Comparison of ENCODE assay signal across 8 cellular contexts in the genomic region with DNA sequence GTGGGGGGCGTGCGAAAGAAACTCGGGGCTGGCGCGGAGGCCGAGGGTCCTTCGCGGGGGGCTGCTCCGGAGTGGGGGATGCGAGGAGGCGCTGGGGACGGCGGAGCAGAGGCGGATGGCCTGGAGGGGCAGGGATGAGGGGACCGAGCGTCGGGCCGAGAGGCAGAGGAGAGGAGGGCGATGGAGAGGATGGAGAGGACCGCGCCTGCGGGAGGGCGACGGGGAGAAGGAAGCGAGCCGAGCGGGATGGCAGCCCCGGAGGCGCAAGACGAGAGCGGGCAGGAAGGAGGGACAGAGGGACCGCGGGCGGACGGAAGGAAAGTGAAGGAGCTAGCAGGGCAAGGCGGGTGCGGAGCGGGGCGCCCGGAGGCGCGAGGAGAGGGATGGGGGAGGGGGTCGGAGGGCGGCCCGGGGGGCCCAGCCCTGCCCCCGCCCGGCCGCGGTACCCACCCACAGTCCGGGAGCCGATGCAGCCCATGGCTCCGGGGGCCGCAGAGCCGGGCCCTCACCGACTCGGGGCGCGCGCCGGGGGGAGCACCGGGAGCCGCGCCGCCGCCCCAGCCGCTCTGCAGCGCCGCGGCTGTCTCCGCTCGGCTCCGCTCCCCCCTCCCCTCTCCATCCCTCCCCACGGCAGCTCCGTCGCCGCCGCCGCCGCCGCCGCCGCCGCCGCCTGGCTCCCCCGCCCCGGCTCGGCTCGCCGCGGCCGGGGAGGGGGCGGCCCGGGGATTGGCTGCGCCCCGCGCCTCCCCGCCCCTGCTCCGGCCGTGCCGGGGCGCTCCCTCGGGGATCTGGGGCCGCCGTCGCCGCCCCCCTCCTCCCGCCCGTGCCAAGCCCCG. TPM values are rescaled to one million over a fixed set of nuclear protein-coding genes. Genes with fewer than 3 reads are reported as not detected.
A peak's percentile ranks its signal among the peaks of the same experiment; 100 is the strongest.
DNase-seq lines count a peak whose midpoint lies in the region; ATAC-seq, FAIRE-seq and TF ChIP-seq lines count a peak whose summit lies in the region.

FAM131B (minus strand) TSS at position 588 of the 836 bp plus-strand sequence; CDS start at position 478, 110 bp downstream.

- H3K9ac ChIP-seq in HepG2 (ENCODE audit: insufficient read depth, low read depth, low read length) = no peak within 1 kb of the TSS

- H3K27me3 ChIP-seq in HepG2 (ENCODE audit: control insufficient read depth in 1 of 2, insufficient read depth in 2 of 2, low read length in 2 of 2) = peaks cover 7 to 73% of the 10 kb centered on the region in 2 experiments
- H3K27me3 ChIP-seq in stomach = peaks cover 12 to 71% (median 35%) of the 10 kb centered on the region in 3 donors

- no peaks in the 10 kb centered on the region for H3K79me2 ChIP-seq in HepG2 (ENCODE audit: insufficient read depth, low read length)

- H3K4me2 ChIP-seq in A549 = peak within 1 kb of the TSS; percentile 94
- peak within 1 kb of the TSS; percentile 42 for H3K4me2 ChIP-seq in HepG2 (ENCODE audit: low read depth, low read length)

- DNase-seq in A549 (ENCODE audit: low read depth in 1 of 2, low spot score in 1 of 2) (no peak), RWPE1 (ENCODE audit: low spot score) (peak; percentile 28), cardiac fibroblast (ENCODE audit: low read depth in 2 of 2) (no peak), HepG2 (ENCODE audit: low spot score) (no peak), stomach (no peak), DMS114 treated with DMSO at 0.1 percent for 48 hours (lab: John Stamatoyannopoulos, UW; ENCODE audit: unreplicated experiment) (no peak)

- H2AFZ ChIP-seq in HepG2 (ENCODE audit: low read length) = no peak within 1 kb of the TSS

- BruUV-seq in HepG2 (replicated peaks; lab: Mats Ljungman, UMichigan) = no TSS peak

- 3% methylated on average over 25 of the region's 109 CpGs for WGBS in A549 (ENCODE audit: missing lambda C conversion rate)
- WGBS in HepG2 (ENCODE audit: low lambda C conversion rate) = 25% methylated on average over 43 of the region's 109 CpGs
- WGBS in stomach, 5 donors = 0 to 2% (median 1%) methylated on average over 47 to 107 of the region's 109 CpGs

- H3K4me3 ChIP-seq in A549 (peak within 1 kb of the TSS; percentile 54), cardiac fibroblast (replicated peaks in 1 of 2; ENCODE audit: low read depth in 2 of 2, low read length in 2 of 2) (peak within 1 kb of the TSS; percentile 52 to 54), HepG2 (replicated peaks in 1 of 3; ENCODE audit: insufficient read depth in 1 of 3, low read depth in 2 of 3, low read length in 3 of 3) (peak within 1 kb of the TSS in 1 of 3 experiments; percentile 43; a peak in 1 of 6 replicates), stomach (peak within 1 kb of the TSS; percentile 58 to 82 (median 70))

- TF ChIP-seq EP300 in A549 (IDR thresholded peaks at IDR 0.05) (no peak), HepG2 (IDR thresholded peaks at IDR 0.05; ENCODE audit: low read depth in 2 of 2, low read length in 2 of 2) (no peak), HepG2 (CRISPR knock-in tag; IDR thresholded peaks at IDR 0.05; ENCODE audit: borderline replicate concordance) (no peak), stomach (IDR thresholded peaks at IDR 0.05) (no peak)

- TF ChIP-seq POLR2A in A549 (IDR thresholded peaks at IDR 0.05; ENCODE audit: low read length) = no peak
- TF ChIP-seq POLR2A in HepG2 (IDR thresholded peaks at IDR 0.05; ENCODE audit: insufficient read depth in 1 of 2, low read depth in 2 of 2, low read length in 2 of 2) = no peak
- TF ChIP-seq POLR2A in stomach (IDR thresholded peaks at IDR 0.05) = no peak

- CTCF ChIA-PET in A549 (lab: Yijun Ruan, JAX) (interaction anchor here (1.0 kb wide), 1 partner anchor 18 kb away, joined by 4 read pairs; no protein-coding TSS in a partner anchor), RWPE1 (lab: Yijun Ruan, JAX) (no interaction called here), HepG2 (lab: Yijun Ruan, JAX; ENCODE audit: low intra/inter-chr PET ratio, low total read pairs) (no interaction called here)

- ATAC-seq in A549 (peak; percentile 57 to 68), GM18909 (IDR thresholded peaks at IDR 0.05; ENCODE audit: poor library complexity, unreplicated experiment) (peak; percentile 42), HepG2 (peak; percentile 19; the same call in 2 of the 3 replicates), GM21447 (IDR thresholded peaks at IDR 0.05; ENCODE audit: unreplicated experiment) (no peak)

- H3K9me3 ChIP-seq in A549 = no peaks in the 10 kb centered on the region
- no peaks in the 10 kb centered on the region for H3K9me3 ChIP-seq in HepG2 (ENCODE audit: low read length)
- H3K9me3 ChIP-seq in stomach = no peaks in the 10 kb centered on the region

- no peaks in the 10 kb centered on the region for H4K20me1 ChIP-seq in HepG2 (ENCODE audit: insufficient read depth, low read length)

- H3K27ac ChIP-seq in A549 (peak within 1 kb of the TSS; percentile 18 to 85; a peak in 5 of 6 replicates), RWPE1 (no peak within 1 kb of the TSS), HepG2 (ENCODE audit: extremely low read length, insufficient read depth, low read length) (no peak within 1 kb of the TSS), stomach (peak within 1 kb of the TSS in 1 of 5 donors; percentile 24)

- no peaks in the 10 kb centered on the region for H3K36me3 ChIP-seq in HepG2 (replicated peaks in 1 of 2; ENCODE audit: control insufficient read depth in 1 of 2, insufficient read depth in 2 of 2, low read length in 2 of 2)
- no peaks in the 10 kb centered on the region for H3K36me3 ChIP-seq in stomach

- POLR2A ChIA-PET in A549 (lab: Yijun Ruan, JAX) (no interaction called here), RWPE1 (lab: Yijun Ruan, JAX; ENCODE audit: low non-redundant PET) (no interaction called here), HepG2 (lab: Yijun Ruan, JAX) (no interaction called here)

- intact Hi-C loops in HepG2 (cut with micrococcal nuclease; ENCODE audit: unreplicated experiment) = no loop called here
- intact Hi-C loops in stomach (cut with DNase I; ENCODE audit: low total_unique reads) = no loop called here

- TF ChIP-seq RAD21 in A549 (conservative IDR thresholded peaks at IDR 0.05 in 1 of 2, IDR thresholded peaks at IDR 0.05 in 1 of 2) (no peak), HepG2 (CRISPR knock-in tag; IDR thresholded peaks at IDR 0.05) (no peak)

- TF ChIP-seq CTCF in A549 (IDR thresholded peaks at IDR 0.05) = no peak
- no peak for TF ChIP-seq CTCF in RWPE1 (conservative IDR thresholded peaks at IDR 0.05; ENCODE audit: low read depth)
- no peak for TF ChIP-seq CTCF in cardiac fibroblast (IDR thresholded peaks at IDR 0.05; ENCODE audit: low read depth, low read length)
- TF ChIP-seq CTCF in HepG2 (CRISPR knock-in tag; IDR thresholded peaks at IDR 0.05) = no peak
- TF ChIP-seq CTCF in stomach (IDR thresholded peaks at IDR 0.05) = no peak

- H3K4me1 ChIP-seq in A549 (peaks cover 5% of the 10 kb centered on the region; the same call in 1 of the 3 replicates), HepG2 (ENCODE audit: insufficient read depth, low read length) (no peaks in the 10 kb centered on the region), stomach (peaks cover 17 to 19% (median 18%) of the 10 kb centered on the region in 4 donors)

- in situ Hi-C loops in HepG2 (cut with HindIII; ENCODE audit: extremely low pct_ligation_motif_present, low pct_unique_long_range_greater_than_20kb) = no loop called here

- FAIRE-seq in A549 (lab: Jason Lieb, UNC) = no peak
- no peak for FAIRE-seq in HepG2 (lab: Jason Lieb, UNC)

TF ChIP-seq in A549, 52 proteins besides CTCF, POLR2A, EP300 and RAD21:
- TF ChIP-seq RARB (CRISPR knock-in tag; IDR thresholded peaks at IDR 0.05) = no peak
- no peak for TF ChIP-seq HEYL (CRISPR knock-in tag; IDR thresholded peaks at IDR 0.05)
TF ChIP-seq in A549: peak in this region for 0.

TF ChIP-seq in HepG2, 621 proteins besides CTCF, POLR2A, EP300 and RAD21:
- no peak for TF ChIP-seq ZNF766 (CRISPR knock-in tag; IDR thresholded peaks at IDR 0.05; ENCODE audit: borderline replicate concordance)

RNA-seq across cellular contexts. Expression of gene FAM131B, which starts in this region (rescaled TPM):
- polyA plus RNA-seq in A549 (2011; rRNA removed) = 0.52 and 0.78 TPM in 2 replicates
- 0.15 and 0.18 TPM in 2 replicates for polyA plus RNA-seq in A549 (2012; cell fraction: cytosol; rRNA removed)
- polyA plus RNA-seq in A549 (2012; cell fraction: nucleus; rRNA removed) = 0.19 and 0.50 TPM in 2 replicates
- 0.16 to 0.32 TPM (median 0.19 TPM) in 3 replicates for polyA plus RNA-seq in A549 (2017; fragmentation: RNase III; extraction: RNeasy Plus Mini Kit Qiagen cat#74134 plus additional on column Dnase treatment)
- 0.83 and 1.3 TPM in 2 replicates for polyA minus RNA-seq in A549 (2011; rRNA and poly(A)+ RNA removed)
- 0.07 TPM in 1 of 2 replicates, not detected in the other for total RNA-seq in HepG2 (2016; rRNA removed; fragmentation: Illumina TruSeq; extraction: Trizol)
- total RNA-seq in HepG2 (2016; cell fraction: cytosol; rRNA removed; fragmentation: Illumina TruSeq; extraction: Trizol; ENCODE audit: low read depth) = not detected in 2 replicates
- total RNA-seq in HepG2 (2016; cell fraction: insoluble cytoplasmic fraction; rRNA removed; fragmentation: Illumina TruSeq; extraction: Trizol) = 0.15 TPM in 1 of 2 replicates, not detected in the other
- not detected in 2 replicates for total RNA-seq in HepG2 (2016; cell fraction: membrane; rRNA removed; fragmentation: Illumina TruSeq; extraction: Trizol)
- total RNA-seq in HepG2 (2016; cell fraction: nucleus; rRNA removed; fragmentation: Illumina TruSeq; extraction: Trizol) = not detected in 2 replicates
- polyA plus RNA-seq in HepG2 (2011; rRNA removed) = not detected in 2 replicates
- not detected in 2 replicates for polyA plus RNA-seq in HepG2 (2011; cell fraction: cytosol; rRNA removed)
- polyA plus RNA-seq in HepG2 (2011; cell fraction: nucleus; rRNA removed) = not detected in 2 replicates
- polyA plus RNA-seq in HepG2 (2012) = not detected in 2 replicates
- polyA plus RNA-seq in HepG2 (2016; cell fraction: cytosol; fragmentation: Illumina TruSeq; extraction: Trizol; ENCODE audit: low read depth) = not detected in 2 replicates
- polyA plus RNA-seq in HepG2 (2016; cell fraction: insoluble cytoplasmic fraction; fragmentation: Illumina TruSeq; extraction: Trizol; ENCODE audit: low read depth) = not detected in 2 replicates
- polyA plus RNA-seq in HepG2 (2016; cell fraction: membrane; fragmentation: Illumina TruSeq; extraction: Trizol; ENCODE audit: low read depth) = not detected in 2 replicates
- not detected in 2 replicates for polyA plus RNA-seq in HepG2 (2016; cell fraction: nucleus; fragmentation: Illumina TruSeq; extraction: Trizol; ENCODE audit: insufficient read depth, low read depth)
- polyA minus RNA-seq in HepG2 (2011; rRNA and poly(A)+ RNA removed; ENCODE audit: low replicate concordance) = 0.54 TPM in 1 of 2 replicates, not detected in the other
- polyA minus RNA-seq in HepG2 (2011; cell fraction: cytosol; rRNA and poly(A)+ RNA removed) = not detected in 2 replicates
- polyA minus RNA-seq in HepG2 (2011; cell fraction: nucleus; rRNA and poly(A)+ RNA removed) = not detected in 2 replicates
- total RNA-seq in stomach = 10 to 100 TPM in 1 of 5 donors, 1 to 10 TPM in 1, under 1 TPM in 2, not detected in 1; 0.29 to 14.0 (median 0.95) TPM
- under 1 TPM; 0.33 to 0.56 (median 0.46) TPM for polyA plus RNA-seq in stomach

Comparison
In these comparisons a context has a peak if more than half of its experiments do, and no peak if none do; other contexts are left out.
1. Peak in ATAC-seq and H3K4me2 ChIP-seq in HepG2; RNA of the gene not detected or under 1 TPM.
2. H3K27ac ChIP-seq: peak in A549 (2 of 2); none in RWPE1 (single experiment) and HepG2 (single experiment).